ENCODE assay signal across 10 cellular contexts in the genomic region with DNA sequence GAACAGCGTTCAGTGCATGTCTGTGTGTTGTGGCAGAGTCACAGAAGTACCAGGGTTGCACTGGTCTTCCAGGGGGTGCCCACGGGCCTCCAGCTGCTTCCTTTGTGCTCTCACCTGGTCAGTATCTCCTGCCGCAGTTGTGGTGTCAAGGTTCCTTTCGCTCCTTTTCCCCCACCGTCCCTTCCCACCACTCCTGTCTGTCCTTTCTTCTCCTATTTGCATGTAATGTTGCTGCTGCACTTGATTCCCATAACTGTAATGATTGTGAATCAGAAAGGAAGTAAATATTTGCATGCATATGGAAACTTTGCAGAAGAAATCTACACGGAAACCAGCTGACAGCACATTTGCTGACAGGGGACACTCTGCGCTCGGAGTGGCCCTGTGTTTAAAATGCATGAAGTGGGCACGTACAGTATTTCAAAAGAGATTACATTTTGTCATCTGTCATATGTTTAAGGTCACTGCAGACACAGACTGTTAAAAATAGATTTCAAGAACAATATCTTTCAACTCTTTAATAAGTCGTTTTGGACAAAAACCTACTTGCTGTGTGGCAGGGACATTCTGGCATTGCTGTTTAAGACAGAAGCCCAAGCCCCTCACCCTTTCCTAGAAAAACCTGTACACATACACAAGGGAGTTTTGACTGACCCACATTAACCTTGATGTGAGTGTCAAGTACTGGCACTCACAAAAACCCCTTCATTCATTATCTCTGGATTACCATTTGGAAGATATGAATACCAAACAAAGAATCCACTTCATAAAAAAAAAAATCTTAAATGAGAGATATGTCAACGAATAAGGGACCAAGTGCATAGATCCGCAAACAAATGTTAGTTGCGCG.
A peak's percentile ranks its signal among the peaks of the same experiment; 100 is the strongest.
DNase-seq lines count a peak whose midpoint lies in the region; ATAC-seq lines count a peak whose summit lies in the region.
"Had no signal": no experiment of that assay in that cellular context is flagged by ENCODE, and none has a peak within 500 bp of the region (broad histone marks: within the 10 kb centered on the region; RNA-seq: fewer than 3 reads in every experiment).

No MANE protein-coding gene starts in this region.

- H3K9me3 ChIP-seq in duodenal mucosa (ENCODE audit: control insufficient read depth in 1 of 2, low read length in 2 of 2): peaks cover 9 to 10% of the 10 kb centered on the region in 2 donors

- H3K27ac ChIP-seq in duodenal mucosa (ENCODE audit: low read depth, low read length): no peak overlapping the region

- peak; percentile 55 for ATAC-seq in GM19351 (IDR thresholded peaks at IDR 0.05; ENCODE audit: unreplicated experiment)
- peak; percentile 52 for ATAC-seq in HG03097 (IDR thresholded peaks at IDR 0.05; ENCODE audit: low FRiP score, unreplicated experiment)
- ATAC-seq in GM19455 (IDR thresholded peaks at IDR 0.05; ENCODE audit: unreplicated experiment): no peak
- ATAC-seq: SK-N-SH treated with all-trans-retinoic acid at 6 μM for 48 hours had no signal

- no peaks in the 10 kb centered on the region for H3K27me3 ChIP-seq in duodenal mucosa (ENCODE audit: control insufficient read depth in 1 of 2, insufficient read depth in 2 of 2, low read length in 2 of 2)

- H3K4me3 ChIP-seq in duodenal mucosa (ENCODE audit: low read depth in 1 of 2, low read length in 2 of 2): peak overlapping the region; percentile 9 to 38

- H3K36me3 ChIP-seq in duodenal mucosa (ENCODE audit: control insufficient read depth in 1 of 2, insufficient read depth in 2 of 2, low read length in 2 of 2): no peaks in the 10 kb centered on the region

- H3K9ac ChIP-seq in duodenal mucosa (ENCODE audit: low read depth in 1 of 2, low read length in 2 of 2): no peak overlapping the region

- H3K4me1 ChIP-seq in duodenal mucosa (ENCODE audit: control insufficient read depth in 1 of 2, insufficient read depth in 2 of 2, low read length in 2 of 2): peaks cover 0 to 10% of the 10 kb centered on the region in 2 donors

- DNase-seq in CD1c-positive myeloid dendritic cell (ENCODE audit: extremely low spot score): peak; percentile 80
- no peak for DNase-seq in SK-N-DZ (ENCODE audit: low spot score)
- no peak for DNase-seq in NCI-H446 (lab: John Stamatoyannopoulos, UW)
- DNase-seq in stimulated activated CD4-positive, alpha-beta T cell treated with anti-CD3 and anti-CD28 coated beads, Interleukin-2, amount 100 ng/mL, for 48 hours: no peak
- DNase-seq: DND-41 had no signal
